In the genomic region with DNA sequence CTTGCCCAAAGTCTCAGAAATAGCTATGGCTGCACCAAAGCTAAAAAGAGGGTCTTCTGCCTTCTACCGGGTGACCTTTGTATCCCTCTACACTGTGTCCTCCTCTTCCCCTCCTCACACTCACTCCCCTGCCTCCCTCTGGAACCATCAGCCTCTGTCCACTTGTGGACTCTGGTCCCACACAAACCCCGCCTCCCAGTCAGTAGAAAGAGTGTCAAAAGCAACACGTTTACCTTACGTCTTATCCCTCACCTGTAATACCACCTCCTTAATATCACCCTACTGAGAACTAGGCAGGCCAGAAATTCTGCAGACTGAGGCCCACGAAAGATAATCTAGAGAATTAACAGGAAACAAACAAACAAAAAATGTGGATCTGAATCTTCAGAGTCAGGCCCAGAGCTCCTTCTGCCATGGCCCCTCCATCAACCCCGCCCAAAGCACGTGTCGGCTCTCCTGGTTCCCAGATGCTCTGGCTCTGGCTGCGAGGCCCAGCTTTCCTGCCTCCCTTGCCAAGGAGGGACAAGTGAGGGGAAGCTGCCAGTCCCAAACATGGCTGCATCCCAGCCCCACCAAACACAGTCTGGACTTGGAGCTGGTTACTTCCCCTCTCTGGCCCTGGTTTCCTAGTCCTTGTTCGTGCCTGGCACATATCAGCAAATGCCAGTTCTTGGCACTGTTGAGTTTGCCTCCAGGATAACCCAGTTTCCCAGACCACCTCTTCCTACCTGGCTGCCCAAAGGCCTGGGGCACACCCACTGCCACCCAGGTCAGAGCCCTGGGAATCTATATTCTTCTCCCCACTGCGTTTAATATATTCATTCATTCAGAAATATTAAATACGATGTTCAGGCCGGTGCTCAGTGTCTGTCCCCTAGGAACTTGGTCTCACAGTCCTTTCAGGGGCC, we compare ENCODE assay signal across 8 cellular contexts. TPM values are rescaled to one million over a fixed set of nuclear protein-coding genes. Genes with fewer than 3 reads are reported as not detected.
A peak's percentile ranks its signal among the peaks of the same experiment; 100 is the strongest.
DNase-seq lines count a peak whose midpoint lies in the region; ATAC-seq and TF ChIP-seq lines count a peak whose summit lies in the region.

No MANE protein-coding gene starts in this region.

- peak overlapping the region; percentile 88 for H3K4me2 ChIP-seq in GM23338

- H3K4me3 Mint-ChIP-seq in GM23338, result peak overlapping the region; percentile 91
- H3K4me3 Mint-ChIP-seq in activated naive CD8-positive, alpha-beta T cell, result peak overlapping the region; percentile 89
- no peak overlapping the region for H3K4me3 Mint-ChIP-seq in stimulated activated memory B cell treated with anti-CD40 and anti-IgM and Interleukin-4, amounts not matched to agents 10 μg/mL and 1 μg/mL and 100 μg/mL, for 72 hours

- peaks cover 24% of the 10 kb centered on the region; the same call in 1 of the 2 replicates for H3F3A ChIP-seq in GM23338 (replicated peaks; ENCODE audit: low read depth)

- H4K20me1 ChIP-seq in GM23338 (replicated peaks; ENCODE audit: insufficient read depth), result peaks cover 48% of the 10 kb centered on the region

- H3K4me1 ChIP-seq in GM23338 (ENCODE audit: insufficient read depth), result peaks cover 37% of the 10 kb centered on the region

- H3K27me3 ChIP-seq in GM23338 (ENCODE audit: insufficient read depth), result peaks cover 4% of the 10 kb centered on the region; the same call in 1 of the 2 replicates

- peak overlapping the region; percentile 98; the same call in 1 of the 2 replicates for H3K27ac ChIP-seq in GM23338 (ENCODE audit: low read depth)

- TF ChIP-seq CTCF in GM23338 (conservative IDR thresholded peaks at IDR 0.05; ENCODE audit: low read depth in 2 of 2), result no peak

- H3K4me3 ChIP-seq in GM23338 (peak overlapping the region; percentile 96), skeletal muscle cell (ENCODE audit: low read depth, low read length) (peak overlapping the region; percentile 92)

- H3K36me3 Mint-ChIP-seq in GM23338 (ENCODE audit: low read depth), result peaks cover 57% of the 10 kb centered on the region
- H3K36me3 Mint-ChIP-seq in activated naive CD8-positive, alpha-beta T cell, result peaks cover 19% of the 10 kb centered on the region
- H3K36me3 Mint-ChIP-seq in stimulated activated memory B cell treated with anti-CD40 and anti-IgM and Interleukin-4, amounts not matched to agents 10 μg/mL and 1 μg/mL and 100 μg/mL, for 72 hours, result no peaks in the 10 kb centered on the region

- peaks cover 21% of the 10 kb centered on the region for H3K27me3 Mint-ChIP-seq in GM23338 (ENCODE audit: insufficient read depth, low read depth, poor library complexity)
- H3K27me3 Mint-ChIP-seq in activated naive CD8-positive, alpha-beta T cell, result no peaks in the 10 kb centered on the region
- H3K27me3 Mint-ChIP-seq in stimulated activated memory B cell treated with anti-CD40 and anti-IgM and Interleukin-4, amounts not matched to agents 10 μg/mL and 1 μg/mL and 100 μg/mL, for 72 hours, result peaks cover 51% of the 10 kb centered on the region

- H3K79me2 ChIP-seq in GM23338 (replicated peaks; ENCODE audit: insufficient read depth), result peaks cover 70% of the 10 kb centered on the region

- intact Hi-C loops in cardiac septum (cut with DNase I), result loop anchor here (1.0 to 5.0 kb wide), 2 partner anchors 38 to 71 kb away; no protein-coding TSS in a partner anchor

- peaks cover 55% of the 10 kb centered on the region for H3K4me1 Mint-ChIP-seq in GM23338
- H3K4me1 Mint-ChIP-seq in activated naive CD8-positive, alpha-beta T cell (ENCODE audit: low read depth), result peaks cover 65% of the 10 kb centered on the region
- peaks cover 14% of the 10 kb centered on the region for H3K4me1 Mint-ChIP-seq in stimulated activated memory B cell treated with anti-CD40 and anti-IgM and Interleukin-4, amounts not matched to agents 10 μg/mL and 1 μg/mL and 100 μg/mL, for 72 hours

- H3K27ac Mint-ChIP-seq in GM23338, result peak overlapping the region; percentile 86
- H3K27ac Mint-ChIP-seq in activated naive CD8-positive, alpha-beta T cell, result peak overlapping the region; percentile 91
- H3K27ac Mint-ChIP-seq in stimulated activated memory B cell treated with anti-CD40 and anti-IgM and Interleukin-4, amounts not matched to agents 10 μg/mL and 1 μg/mL and 100 μg/mL, for 72 hours, result no peak overlapping the region

- H3K9me2 ChIP-seq in GM23338 (ENCODE audit: insufficient read depth), result no peaks in the 10 kb centered on the region

- no peak overlapping the region for H2AFZ ChIP-seq in GM23338

- DNase-seq in GM23338 (ENCODE audit: low spot score) (no peak), cardiac septum (ENCODE audit: low spot score) (peak; percentile 87), skeletal muscle cell (ENCODE audit: low read depth) (no peak), 8988T (no peak)
- DNase-seq in stimulated activated CD4-positive, alpha-beta T cell treated with anti-CD3 and anti-CD28 coated beads, Interleukin-4, amount 100 ng/mL, for 24 hours, result no peak

- H3K9me3 Mint-ChIP-seq in GM23338, result no peaks in the 10 kb centered on the region
- no peaks in the 10 kb centered on the region for H3K9me3 Mint-ChIP-seq in activated naive CD8-positive, alpha-beta T cell (ENCODE audit: low read depth)
- peaks cover 3% of the 10 kb centered on the region for H3K9me3 Mint-ChIP-seq in stimulated activated memory B cell treated with anti-CD40 and anti-IgM and Interleukin-4, amounts not matched to agents 10 μg/mL and 1 μg/mL and 100 μg/mL, for 72 hours

- ATAC-seq in GM23338 (no peak), GM21526 (IDR thresholded peaks at IDR 0.05; ENCODE audit: low FRiP score, unreplicated experiment) (no peak)
- ATAC-seq in stimulated activated memory B cell treated with anti-CD40 and anti-IgM and Interleukin-4, amounts not matched to agents 10 μg/mL and 1 μg/mL and 100 μg/mL, for 72 hours, result no peak

- H3K36me3 ChIP-seq in GM23338 (ENCODE audit: insufficient read depth), result 0 out of 2 replicates have a peak, but pooled peaks cover 3% of the 10 kb centered on the region

TF ChIP-seq in GM23338, 12 proteins besides CTCF, POLR2A, EP300 and RAD21 (continues in another document):
- no peak for TF ChIP-seq JUNB (IDR thresholded peaks at IDR 0.05; ENCODE audit: unreplicated experiment)
- TF ChIP-seq ETS1 (IDR thresholded peaks at IDR 0.05), result no peak
- TF ChIP-seq NANOG (IDR thresholded peaks at IDR 0.05; ENCODE audit: borderline replicate concordance), result no peak
- no peak for TF ChIP-seq EZH2phosphoT487 (IDR thresholded peaks at IDR 0.05; ENCODE audit: unreplicated experiment)

RNA-seq across cellular contexts. Expression of gene ACTN1, which starts 2.7 kb away (rescaled TPM):
- total RNA-seq in GM23338 (2014; rRNA removed; shearing (Covaris generic)), result 257 and 280 TPM in 2 replicates
- 121 and 129 TPM in 2 replicates for polyA plus RNA-seq in GM23338 (2016; fragmentation: Nextera tagmentation; extraction: Ambion mirVana)
- total RNA-seq in cardiac septum, result 346 TPM
